Comparison of ENCODE assay signal across 30 cellular contexts in the genomic region with DNA sequence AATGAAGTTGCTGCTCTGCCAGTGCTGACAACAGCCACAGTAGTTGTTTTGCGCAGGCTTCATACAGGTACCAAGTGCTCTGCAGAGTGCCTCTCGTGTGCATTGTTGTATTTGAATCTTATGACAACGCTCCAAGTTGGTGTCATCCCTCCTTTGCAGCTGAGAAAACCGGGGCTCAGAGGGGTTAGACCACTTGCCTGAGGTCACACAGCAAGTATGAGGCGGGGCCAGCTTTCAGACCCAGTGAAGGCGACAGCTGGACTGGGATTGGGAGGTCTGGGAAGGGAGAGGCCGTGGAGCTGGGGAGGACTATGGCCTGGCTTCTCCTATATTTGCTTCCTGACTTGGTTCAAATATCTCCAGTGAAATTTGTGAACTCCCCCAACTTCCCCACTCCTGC. TPM values are rescaled to one million over a fixed set of nuclear protein-coding genes. Genes with fewer than 3 reads are reported as not detected.
"Had no signal": no experiment of that assay in that cellular context is flagged by ENCODE, and none has a peak within 500 bp of the region (broad histone marks: within the 10 kb centered on the region; RNA-seq: fewer than 3 reads in every experiment).

No MANE protein-coding gene starts in this region.

- H3K36me3 ChIP-seq: neural progenitor cell, ovary, spleen, stomach, thoracic aorta, thyroid gland, tibial nerve, upper lobe of left lung, vagina had no signal

- H3K27ac ChIP-seq: neural progenitor cell, ovary, parathyroid adenoma, psoas muscle, skin epidermis, spleen, stomach, thoracic aorta, thyroid gland, tibial nerve, upper lobe of left lung, vagina had no signal

- H3K9ac ChIP-seq: neural progenitor cell, parathyroid adenoma had no signal

- H3K4me3 ChIP-seq: neural progenitor cell, ovary, psoas muscle, skin epidermis, smooth muscle cell, spleen, stomach, thoracic aorta, thyroid gland, tibial nerve, upper lobe of left lung, vagina had no signal

- H3K4me3 Mint-ChIP-seq: naive thymus-derived CD8-positive, alpha-beta T cell; natural killer cell treated with Interleukin-12 subunit alpha and Interleukin-12 subunit beta and Interleukin-15 and Interleukin-18, amount 100 ng/mL, for 72 hours; nephron progenitor cell; neural progenitor cell; stimulated activated naive B cell treated with anti-CD40 and anti-IgM and Interleukin-4, amounts not matched to agents 10 μg/mL and 1 μg/mL and 100 μg/mL, for 72 hours; stimulated activated naive CD8-positive, alpha-beta T cell treated with anti-CD3 and anti-CD28 coated beads, Interleukin-15, Interleukin-2, amounts not matched to agents 100 ng/mL and 50 ng/mL, for 24 hours had no signal

- H3K27me3 ChIP-seq: neural progenitor cell, ovary, thyroid gland, upper lobe of left lung, vagina had no signal

- ATAC-seq: naive thymus-derived CD8-positive, alpha-beta T cell; natural killer cell treated with Interleukin-12 subunit alpha and Interleukin-12 subunit beta and Interleukin-15 and Interleukin-18, amount 100 ng/mL, for 72 hours; psoas muscle; sciatic nerve; stimulated activated naive B cell treated with anti-CD40 and anti-IgM and Interleukin-4, amounts not matched to agents 10 μg/mL and 1 μg/mL and 100 μg/mL, for 72 hours had no signal

- H3K9me3 Mint-ChIP-seq: naive thymus-derived CD8-positive, alpha-beta T cell; natural killer cell treated with Interleukin-12 subunit alpha and Interleukin-12 subunit beta and Interleukin-15 and Interleukin-18, amount 100 ng/mL, for 72 hours; nephron progenitor cell; neural progenitor cell; stimulated activated naive B cell treated with anti-CD40 and anti-IgM and Interleukin-4, amounts not matched to agents 10 μg/mL and 1 μg/mL and 100 μg/mL, for 72 hours; stimulated activated naive CD8-positive, alpha-beta T cell treated with anti-CD3 and anti-CD28 coated beads, Interleukin-15, Interleukin-2, amounts not matched to agents 100 ng/mL and 50 ng/mL, for 24 hours had no signal

- H3K27ac Mint-ChIP-seq: naive thymus-derived CD8-positive, alpha-beta T cell; natural killer cell treated with Interleukin-12 subunit alpha and Interleukin-12 subunit beta and Interleukin-15 and Interleukin-18, amount 100 ng/mL, for 72 hours; progenitor cell of endocrine pancreas; stimulated activated naive B cell treated with anti-CD40 and anti-IgM and Interleukin-4, amounts not matched to agents 10 μg/mL and 1 μg/mL and 100 μg/mL, for 72 hours; stimulated activated naive CD8-positive, alpha-beta T cell treated with anti-CD3 and anti-CD28 coated beads, Interleukin-15, Interleukin-2, amounts not matched to agents 100 ng/mL and 50 ng/mL, for 24 hours had no signal

- H2AFZ ChIP-seq: neural progenitor cell had no signal

- H3K4me1 Mint-ChIP-seq: naive thymus-derived CD8-positive, alpha-beta T cell; stimulated activated naive B cell treated with anti-CD40 and anti-IgM and Interleukin-4, amounts not matched to agents 10 μg/mL and 1 μg/mL and 100 μg/mL, for 72 hours had no signal

- H3K4me2 ChIP-seq: neural progenitor cell, smooth muscle cell had no signal

- H3K9me3 ChIP-seq: ovary, psoas muscle, spleen, stomach, thoracic aorta, thyroid gland, tibial nerve, upper lobe of left lung, vagina had no signal

- H3K36me3 Mint-ChIP-seq: naive thymus-derived CD8-positive, alpha-beta T cell; natural killer cell treated with Interleukin-12 subunit alpha and Interleukin-12 subunit beta and Interleukin-15 and Interleukin-18, amount 100 ng/mL, for 72 hours; neural progenitor cell; stimulated activated naive B cell treated with anti-CD40 and anti-IgM and Interleukin-4, amounts not matched to agents 10 μg/mL and 1 μg/mL and 100 μg/mL, for 72 hours had no signal

- H3K79me2 ChIP-seq: parathyroid adenoma had no signal

- H3K4me1 ChIP-seq: parathyroid adenoma, psoas muscle, stomach, thyroid gland, tibial nerve, upper lobe of left lung, vagina had no signal

- FAIRE-seq: urothelium cell line had no signal

- DNase-seq: naive thymus-derived CD8-positive, alpha-beta T cell; nephron progenitor cell; occipital lobe; ovary; psoas muscle; right cardiac atrium; spleen; stimulated activated CD4-positive, alpha-beta T cell treated with anti-CD3 and anti-CD28 coated beads, Interleukin-12 subunit alpha, Interleukin-12 subunit beta, amount 100 ng/mL, for 4 hours; stimulated activated CD4-positive, alpha-beta T cell treated with anti-CD3 and anti-CD28 coated beads, Interleukin-1b, Interleukin-23, amount 100 ng/mL, for 48 hours; stimulated activated CD4-positive, alpha-beta T cell treated with anti-CD3 and anti-CD28 coated beads, Interleukin-4, amount 100 ng/mL, for 1 hour; stimulated activated CD4-positive, alpha-beta T cell treated with anti-CD3 and anti-CD28 coated beads, Interleukin-4, amount 100 ng/mL, for 4 hours; stimulated activated CD8-positive, alpha-beta memory T cell treated with anti-CD3 and anti-CD28 coated beads, Interleukin-4, amount 100 ng/mL, for 48 hours; stimulated activated naive B cell treated with anti-CD40 and anti-IgM and Interleukin-4, amounts not matched to agents 10 μg/mL and 1 μg/mL and 100 μg/mL, for 72 hours; stimulated activated naive CD4-positive, alpha-beta T cell treated with Interleukin-2 at 50 U/mL for 16 hours; stomach; thyroid gland; trophoblast cell had no signal

RNA-seq across cellular contexts. Expression of a gene that starts 33.2 kb away (rescaled TPM):
- total RNA-seq: naive thymus-derived CD8-positive, alpha-beta T cell; natural killer cell treated with Interleukin-12 subunit alpha and Interleukin-12 subunit beta and Interleukin-15 and Interleukin-18, amount 100 ng/mL, for 72 hours; occipital lobe; sciatic nerve; smooth muscle cell; stomach; vagina had no signal
- polyA plus RNA-seq: naive thymus-derived CD8-positive, alpha-beta T cell; smooth muscle cell had no signal
